Comparison of ENCODE assay signal across 9 cellular contexts in the genomic region with DNA sequence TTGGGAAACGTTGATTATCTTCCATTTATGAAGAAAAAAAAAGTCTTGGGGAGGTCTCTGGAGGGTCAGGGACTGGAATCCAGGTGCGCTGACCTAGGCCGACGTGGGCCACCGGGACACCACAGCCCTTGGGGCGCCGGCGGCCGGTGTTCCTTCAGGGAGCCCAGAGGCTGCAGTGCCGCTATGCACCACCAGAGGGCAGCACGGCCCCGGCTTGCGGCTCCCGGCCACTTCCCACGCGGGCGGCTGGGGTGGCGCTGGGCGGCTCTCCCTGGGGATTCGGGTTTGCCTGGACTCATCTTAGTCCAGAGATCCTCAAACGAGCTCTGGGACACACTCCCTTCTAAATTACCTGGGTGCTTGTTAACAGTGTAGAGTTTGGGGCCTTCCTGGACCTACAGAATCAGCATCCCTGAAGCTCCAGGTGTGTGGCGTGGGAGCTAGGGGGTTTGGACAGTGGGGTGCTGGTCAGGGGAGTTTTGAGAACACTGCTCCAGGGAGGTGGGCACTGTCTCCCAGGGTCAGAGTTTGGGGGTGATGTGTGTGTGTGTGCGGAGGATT. TPM values are rescaled to one million over a fixed set of nuclear protein-coding genes. Genes with fewer than 3 reads are reported as not detected.
DNase-seq lines count a peak whose midpoint lies in the region; ATAC-seq and TF ChIP-seq lines count a peak whose summit lies in the region.
"Had no signal": no experiment of that assay in that cellular context is flagged by ENCODE, and none has a peak within 500 bp of the region (broad histone marks: within the 10 kb centered on the region; RNA-seq: fewer than 3 reads in every experiment).

No MANE protein-coding gene starts in this region.

- peak overlapping the region; percentile 36 for H3K4me3 Mint-ChIP-seq in T-helper 2 cell treated with Interferon-gamma antibody and Interleukin-4, amounts not matched to agents 5 μg/mL and 100 μg/mL, for 36 hours

- H2AFZ ChIP-seq in hepatocyte (no peak overlapping the region), smooth muscle cell (ENCODE audit: low read depth) (no peak overlapping the region)

- H3K4me1 Mint-ChIP-seq in T-helper 2 cell treated with Interferon-gamma antibody and Interleukin-4, amounts not matched to agents 5 μg/mL and 100 μg/mL, for 36 hours (ENCODE audit: low read depth), result peaks cover 49% of the 10 kb centered on the region

- H3K9ac ChIP-seq in smooth muscle cell (ENCODE audit: low read depth), result no peak overlapping the region

- no peaks in the 10 kb centered on the region for H3K27me3 Mint-ChIP-seq in T-helper 2 cell treated with Interferon-gamma antibody and Interleukin-4, amounts not matched to agents 5 μg/mL and 100 μg/mL, for 36 hours (ENCODE audit: low read depth)

- no peaks in the 10 kb centered on the region for H3F3A ChIP-seq in smooth muscle cell (ENCODE audit: low read depth)

- H3K36me3 Mint-ChIP-seq in T-helper 2 cell treated with Interferon-gamma antibody and Interleukin-4, amounts not matched to agents 5 μg/mL and 100 μg/mL, for 36 hours (ENCODE audit: low read depth), result peaks cover 9% of the 10 kb centered on the region

- H3K9me2 ChIP-seq in hepatocyte (replicated peaks; ENCODE audit: insufficient read depth), result no peaks in the 10 kb centered on the region

- peaks cover 11% of the 10 kb centered on the region for H3K9me3 Mint-ChIP-seq in T-helper 2 cell treated with Interferon-gamma antibody and Interleukin-4, amounts not matched to agents 5 μg/mL and 100 μg/mL, for 36 hours

- H3K27ac ChIP-seq in hepatocyte (no peak overlapping the region), smooth muscle cell (ENCODE audit: low read depth) (no peak overlapping the region)

- H3K4me1 ChIP-seq in hepatocyte (ENCODE audit: insufficient read depth) (no peaks in the 10 kb centered on the region), smooth muscle cell (ENCODE audit: low read depth) (no peaks in the 10 kb centered on the region)

- H4K20me1 ChIP-seq in hepatocyte (ENCODE audit: insufficient read depth, poor library complexity, severe bottlenecking), result no peaks in the 10 kb centered on the region
- no peaks in the 10 kb centered on the region for H4K20me1 ChIP-seq in smooth muscle cell (ENCODE audit: low read depth)

- H3K4me2 ChIP-seq in hepatocyte, result no peak overlapping the region
- H3K4me2 ChIP-seq in smooth muscle cell, result no peak overlapping the region

- H3K27me3 ChIP-seq in hepatocyte (no peaks in the 10 kb centered on the region), smooth muscle cell (ENCODE audit: low read depth) (no peaks in the 10 kb centered on the region)

- DNase-seq in ELF-1 (ENCODE audit: low read depth, low spot score) (peak; percentile 82), LNCaP clone FGC (ENCODE audit: low read depth) (no peak), amygdala (lab: John Stamatoyannopoulos, UW) (peak in 49 of 56 donors; percentile 7 to 86 (median 40)), hepatocyte (ENCODE audit: low spot score) (peak; percentile 84), smooth muscle cell (lab: John Stamatoyannopoulos, UW; ENCODE audit: unreplicated experiment) (peak; percentile 68)
- peak; percentile 78 for DNase-seq in T-helper 2 cell treated with Interferon-gamma antibody and Interleukin-4, amounts not matched to agents 5 μg/mL and 100 μg/mL, for 36 hours (ENCODE audit: low spot score)

- TF ChIP-seq CTCF in LNCaP clone FGC (IDR thresholded peaks at IDR 0.05; ENCODE audit: control insufficient read depth, extremely low read depth, insufficient read depth), result peak; percentile 99
- TF ChIP-seq CTCF in hepatocyte (IDR thresholded peaks at IDR 0.05; ENCODE audit: poor library complexity), result peak; percentile 98
- peak; percentile 100 for TF ChIP-seq CTCF in smooth muscle cell (IDR thresholded peaks at IDR 0.05; ENCODE audit: borderline replicate concordance, insufficient read depth, poor library complexity, severe bottlenecking)

- ATAC-seq in GM21737 (IDR thresholded peaks at IDR 0.05; ENCODE audit: unreplicated experiment) (no peak), GM21360 (IDR thresholded peaks at IDR 0.05; ENCODE audit: unreplicated experiment) (no peak)

- peak overlapping the region; percentile 98 for H3K27ac Mint-ChIP-seq in T-helper 2 cell treated with Interferon-gamma antibody and Interleukin-4, amounts not matched to agents 5 μg/mL and 100 μg/mL, for 36 hours

- no peaks in the 10 kb centered on the region for H3K36me3 ChIP-seq in hepatocyte (replicated peaks; ENCODE audit: insufficient read depth, low read depth)
- H3K36me3 ChIP-seq in smooth muscle cell (ENCODE audit: low read depth), result no peaks in the 10 kb centered on the region

- H3K9me3 ChIP-seq in hepatocyte (ENCODE audit: low read depth) (no peaks in the 10 kb centered on the region), smooth muscle cell (replicated peaks; ENCODE audit: low read depth) (no peaks in the 10 kb centered on the region)

- H3K79me2 ChIP-seq in hepatocyte (no peaks in the 10 kb centered on the region), smooth muscle cell (ENCODE audit: low read depth) (no peaks in the 10 kb centered on the region)

- whole genome bisulfite sequencing in hepatocyte (ENCODE audit: low lambda C conversion rate, missing lambda C conversion rate), result 9% methylated on average over 23 of the region's 23 CpGs
- WGBS in smooth muscle cell (ENCODE audit: low lambda C conversion rate), result 16% methylated on average over 23 of the region's 23 CpGs

- no peak overlapping the region for H3K4me3 ChIP-seq in LNCaP clone FGC (ENCODE audit: low read depth, low read length)
- no peak overlapping the region for H3K4me3 ChIP-seq in hepatocyte
- no peak overlapping the region for H3K4me3 ChIP-seq in smooth muscle cell

RNA-seq across cellular contexts. Expression of gene GTSF1L, which starts 23.0 kb away (rescaled TPM):
- total RNA-seq in hepatocyte, result not detected in 2 replicates
- not detected in 2 replicates for polyA plus RNA-seq in hepatocyte
- total RNA-seq in smooth muscle cell, result not detected in 2 replicates
- polyA plus RNA-seq in smooth muscle cell, result not detected in 2 replicates
- polyA plus RNA-seq: esophagus had no signal
